In the genomic region with DNA sequence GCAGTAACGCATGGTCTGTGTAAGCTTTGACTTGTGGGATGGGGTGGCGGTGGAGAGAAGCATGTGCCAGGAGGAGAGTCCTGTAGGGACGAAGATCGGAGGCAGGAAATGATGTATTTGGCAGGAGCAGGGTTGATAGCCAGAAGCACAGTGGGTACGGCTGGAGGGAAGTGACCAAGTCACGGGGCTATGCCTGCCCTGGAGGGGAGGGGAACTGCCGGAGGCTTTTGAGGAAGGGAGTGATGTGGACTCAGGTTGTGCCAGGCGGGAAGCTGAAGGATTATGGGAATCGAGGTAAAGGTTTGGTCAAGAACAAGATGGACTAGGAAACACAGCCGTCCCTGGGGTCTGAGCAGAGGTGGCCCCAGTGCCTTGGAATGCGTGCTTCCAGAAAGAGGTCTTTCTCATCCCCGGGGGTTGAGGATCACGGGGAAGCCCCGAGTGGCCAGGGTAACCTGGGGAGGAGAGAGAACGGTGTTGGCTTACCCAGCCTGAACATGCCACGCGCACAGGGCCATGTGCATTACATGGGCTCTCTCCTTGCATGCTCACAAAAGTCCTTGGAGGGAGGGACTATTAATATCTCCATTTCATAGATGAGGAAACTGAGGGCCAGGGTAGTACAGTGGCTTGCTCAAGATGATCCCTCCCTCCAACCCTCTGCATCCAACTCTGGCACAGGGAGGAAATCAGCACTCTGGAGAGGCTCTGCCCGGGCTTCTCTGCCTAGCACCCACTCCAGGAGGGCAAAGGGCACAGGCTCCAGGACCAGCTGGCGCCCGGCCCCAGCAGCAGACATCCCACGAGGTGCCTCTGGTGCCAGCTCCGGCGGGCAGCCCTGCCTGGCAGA, we compare ENCODE assay signal across 2 cellular contexts.
TF ChIP-seq lines count a peak whose summit lies in the region.

No MANE protein-coding gene starts in this region.

TF ChIP-seq in SK-N-SH, 30 proteins besides CTCF, POLR2A, EP300 and RAD21 (continued from another document):
- no peak for TF ChIP-seq RFX5 (IDR thresholded peaks at IDR 0.05; ENCODE audit: low read length)
- no peak for TF ChIP-seq SMC3 (IDR thresholded peaks at IDR 0.05; ENCODE audit: low read depth, low read length)
- TF ChIP-seq FOXJ3 (CRISPR knock-in tag; IDR thresholded peaks at IDR 0.05): no peak
- TF ChIP-seq GATA2 (CRISPR knock-in tag; IDR thresholded peaks at IDR 0.05): no peak

TF ChIP-seq in SK-N-SH treated with all-trans-retinoic acid at 6 μM for 48 hours, 23 proteins besides CTCF, POLR2A, EP300 and RAD21 (continued from another document):
- TF ChIP-seq SNAI2 (CRISPR knock-in tag; IDR thresholded peaks at IDR 0.05) (no peak), ARNTL (CRISPR knock-in tag; IDR thresholded peaks at IDR 0.05; ENCODE audit: borderline replicate concordance, low read depth) (no peak), RARB (CRISPR knock-in tag; IDR thresholded peaks at IDR 0.05) (no peak), OSR1 (CRISPR knock-in tag; IDR thresholded peaks at IDR 0.05) (no peak), ZFP3 (CRISPR knock-in tag; IDR thresholded peaks at IDR 0.05) (no peak), ZC3H10 (CRISPR knock-in tag; IDR thresholded peaks at IDR 0.05) (no peak), TCF4 (CRISPR knock-in tag; IDR thresholded peaks at IDR 0.05; ENCODE audit: borderline replicate concordance) (no peak), TOX (CRISPR knock-in tag; IDR thresholded peaks at IDR 0.05; ENCODE audit: borderline replicate concordance) (no peak), ESRRG (CRISPR knock-in tag; IDR thresholded peaks at IDR 0.05) (no peak), PPARA (CRISPR knock-in tag; IDR thresholded peaks at IDR 0.05; ENCODE audit: borderline replicate concordance) (no peak), ISL1 (CRISPR knock-in tag; IDR thresholded peaks at IDR 0.05) (no peak)
- TF ChIP-seq, protein P1, sequence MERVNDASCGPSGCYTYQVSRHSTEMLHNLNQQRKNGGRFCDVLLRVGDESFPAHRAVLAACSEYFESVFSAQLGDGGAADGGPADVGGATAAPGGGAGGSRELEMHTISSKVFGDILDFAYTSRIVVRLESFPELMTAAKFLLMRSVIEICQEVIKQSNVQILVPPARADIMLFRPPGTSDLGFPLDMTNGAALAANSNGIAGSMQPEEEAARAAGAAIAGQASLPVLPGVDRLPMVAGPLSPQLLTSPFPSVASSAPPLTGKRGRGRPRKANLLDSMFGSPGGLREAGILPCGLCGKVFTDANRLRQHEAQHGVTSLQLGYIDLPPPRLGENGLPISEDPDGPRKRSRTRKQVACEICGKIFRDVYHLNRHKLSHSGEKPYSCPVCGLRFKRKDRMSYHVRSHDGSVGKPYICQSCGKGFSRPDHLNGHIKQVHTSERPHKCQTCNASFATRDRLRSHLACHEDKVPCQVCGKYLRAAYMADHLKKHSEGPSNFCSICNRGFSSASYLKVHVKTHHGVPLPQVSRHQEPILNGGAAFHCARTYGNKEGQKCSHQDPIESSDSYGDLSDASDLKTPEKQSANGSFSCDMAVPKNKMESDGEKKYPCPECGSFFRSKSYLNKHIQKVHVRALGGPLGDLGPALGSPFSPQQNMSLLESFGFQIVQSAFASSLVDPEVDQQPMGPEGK (CRISPR knock-in tag; IDR thresholded peaks at IDR 0.05; ENCODE audit: borderline replicate concordance): no peak
- TF ChIP-seq, protein P2, sequence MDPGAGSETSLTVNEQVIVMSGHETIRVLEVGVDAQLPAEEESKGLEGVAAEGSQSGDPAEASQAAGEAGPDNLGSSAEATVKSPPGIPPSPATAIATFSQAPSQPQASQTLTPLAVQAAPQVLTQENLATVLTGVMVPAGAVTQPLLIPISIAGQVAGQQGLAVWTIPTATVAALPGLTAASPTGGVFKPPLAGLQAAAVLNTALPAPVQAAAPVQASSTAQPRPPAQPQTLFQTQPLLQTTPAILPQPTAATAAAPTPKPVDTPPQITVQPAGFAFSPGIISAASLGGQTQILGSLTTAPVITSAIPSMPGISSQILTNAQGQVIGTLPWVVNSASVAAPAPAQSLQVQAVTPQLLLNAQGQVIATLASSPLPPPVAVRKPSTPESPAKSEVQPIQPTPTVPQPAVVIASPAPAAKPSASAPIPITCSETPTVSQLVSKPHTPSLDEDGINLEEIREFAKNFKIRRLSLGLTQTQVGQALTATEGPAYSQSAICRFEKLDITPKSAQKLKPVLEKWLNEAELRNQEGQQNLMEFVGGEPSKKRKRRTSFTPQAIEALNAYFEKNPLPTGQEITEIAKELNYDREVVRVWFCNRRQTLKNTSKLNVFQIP (CRISPR knock-in tag; IDR thresholded peaks at IDR 0.05; ENCODE audit: borderline replicate concordance, low read depth): no peak
- TF ChIP-seq, protein P3, sequence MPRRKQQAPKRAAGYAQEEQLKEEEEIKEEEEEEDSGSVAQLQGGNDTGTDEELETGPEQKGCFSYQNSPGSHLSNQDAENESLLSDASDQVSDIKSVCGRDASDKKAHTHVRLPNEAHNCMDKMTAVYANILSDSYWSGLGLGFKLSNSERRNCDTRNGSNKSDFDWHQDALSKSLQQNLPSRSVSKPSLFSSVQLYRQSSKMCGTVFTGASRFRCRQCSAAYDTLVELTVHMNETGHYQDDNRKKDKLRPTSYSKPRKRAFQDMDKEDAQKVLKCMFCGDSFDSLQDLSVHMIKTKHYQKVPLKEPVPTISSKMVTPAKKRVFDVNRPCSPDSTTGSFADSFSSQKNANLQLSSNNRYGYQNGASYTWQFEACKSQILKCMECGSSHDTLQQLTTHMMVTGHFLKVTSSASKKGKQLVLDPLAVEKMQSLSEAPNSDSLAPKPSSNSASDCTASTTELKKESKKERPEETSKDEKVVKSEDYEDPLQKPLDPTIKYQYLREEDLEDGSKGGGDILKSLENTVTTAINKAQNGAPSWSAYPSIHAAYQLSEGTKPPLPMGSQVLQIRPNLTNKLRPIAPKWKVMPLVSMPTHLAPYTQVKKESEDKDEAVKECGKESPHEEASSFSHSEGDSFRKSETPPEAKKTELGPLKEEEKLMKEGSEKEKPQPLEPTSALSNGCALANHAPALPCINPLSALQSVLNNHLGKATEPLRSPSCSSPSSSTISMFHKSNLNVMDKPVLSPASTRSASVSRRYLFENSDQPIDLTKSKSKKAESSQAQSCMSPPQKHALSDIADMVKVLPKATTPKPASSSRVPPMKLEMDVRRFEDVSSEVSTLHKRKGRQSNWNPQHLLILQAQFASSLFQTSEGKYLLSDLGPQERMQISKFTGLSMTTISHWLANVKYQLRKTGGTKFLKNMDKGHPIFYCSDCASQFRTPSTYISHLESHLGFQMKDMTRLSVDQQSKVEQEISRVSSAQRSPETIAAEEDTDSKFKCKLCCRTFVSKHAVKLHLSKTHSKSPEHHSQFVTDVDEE (CRISPR knock-in tag; IDR thresholded peaks at IDR 0.05): no peak
